ENCODE assay signal across 8 cellular contexts in genomic region chr17:10614536-10615155, GRCh38. TPM values are rescaled to one million over a fixed set of nuclear protein-coding genes. Genes with fewer than 3 reads are reported as not detected.
DNase-seq lines count a peak whose midpoint lies in the region; ATAC-seq and TF ChIP-seq lines count a peak whose summit lies in the region.

No MANE protein-coding gene starts in this region.

- intact Hi-C loops in ascending aorta (cut with DNase I): no loop called here

- H3K36me3 ChIP-seq in ascending aorta: no peaks in the 10 kb centered on the region

- peak; percentile 27 for DNase-seq in AG09309 (ENCODE audit: low read depth)
- DNase-seq in GM10266 (ENCODE audit: extremely low spot score): peak; percentile 52
- DNase-seq in NCI-H1105 (lab: John Stamatoyannopoulos, UW): peak; percentile 13
- no peak for DNase-seq in ascending aorta (ENCODE audit: low spot score in 2 of 2)
- peak in 26 of 51 donors; percentile 2 to 56 (median 12) for DNase-seq in hypothalamus (lab: John Stamatoyannopoulos, UW)
- DNase-seq in stimulated activated CD8-positive, alpha-beta memory T cell treated with anti-CD3 and anti-CD28 coated beads, Interleukin-4, amount 100 ng/mL, for 48 hours: peak; percentile 53
- no peak for DNase-seq in NK-92 (lab: John Stamatoyannopoulos, UW; ENCODE audit: unreplicated experiment)

- TF ChIP-seq CTCF in AG09309 (IDR thresholded peaks at IDR 0.05; ENCODE audit: control insufficient read depth, insufficient read depth, low read depth, low read length, missing control alignments) (peak; percentile 81), GM10266 (IDR thresholded peaks at IDR 0.05; ENCODE audit: control insufficient read depth, insufficient read depth, low read depth, missing control alignments) (peak; percentile 73), ascending aorta (IDR thresholded peaks at IDR 0.05) (peak; percentile 35 to 63 (median 43))

- H3K4me3 ChIP-seq in AG09309 (ENCODE audit: control insufficient read depth, low read depth, low read length) (peak overlapping the region; percentile 23), ascending aorta (no peak overlapping the region)

- no peaks in the 10 kb centered on the region for H3K9me3 ChIP-seq in ascending aorta

- H3K27ac ChIP-seq in ascending aorta: no peak overlapping the region

- no peak for ATAC-seq in HG02973 (IDR thresholded peaks at IDR 0.05; ENCODE audit: unreplicated experiment)

- no peaks in the 10 kb centered on the region for H3K4me1 ChIP-seq in ascending aorta

- no peaks in the 10 kb centered on the region for H3K27me3 ChIP-seq in ascending aorta

RNA-seq across cellular contexts. Expression of gene MYH3, which starts 42.5 kb away (rescaled TPM):
- total RNA-seq in ascending aorta: 0.32 TPM

Comparison
In these comparisons a context has a peak if more than half of its experiments do, and no peak if none do; other contexts are left out.
1. DNase-seq: peak in AG09309 (single experiment), GM10266 (single experiment), NCI-H1105 (single experiment), hypothalamus (26 of 51) and stimulated activated CD8-positive, alpha-beta memory T cell treated with anti-CD3 and anti-CD28 coated beads, Interleukin-4, amount 100 ng/mL, for 48 hours (single experiment); none in ascending aorta (0 of 2) and NK-92 (single experiment).
2. Peak in every context shown above with its lines, with median percentiles within 50 percentile points of each other: CTCF ChIP-seq.